In the genomic region with DNA sequence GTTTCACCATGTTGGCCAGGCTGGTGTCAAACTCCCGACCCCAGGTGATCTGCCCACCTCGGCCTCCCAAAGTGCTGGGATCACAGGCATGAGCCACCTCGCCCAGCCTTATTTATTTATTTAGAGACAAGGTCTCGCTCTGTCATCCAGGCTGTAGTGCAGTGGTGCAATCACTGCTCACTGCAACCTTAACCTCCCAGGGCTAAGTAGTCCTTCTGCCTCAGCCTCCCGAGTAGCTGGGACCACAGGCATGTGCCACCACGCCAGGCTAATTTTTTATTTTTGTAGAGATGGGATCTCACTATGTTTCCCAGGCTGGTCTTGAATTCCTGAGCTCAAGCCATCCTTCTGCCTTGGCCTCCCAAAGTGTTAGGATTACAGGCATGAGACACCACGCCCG, we compare ENCODE assay signal across 3 cellular contexts. TPM values are rescaled to one million over a fixed set of nuclear protein-coding genes. Genes with fewer than 3 reads are reported as not detected.
"Had no signal": no experiment of that assay in that cellular context is flagged by ENCODE, and none has a peak within 500 bp of the region (broad histone marks: within the 10 kb centered on the region; RNA-seq: fewer than 3 reads in every experiment).

No MANE protein-coding gene starts in this region.

RNA-seq across cellular contexts. Expression of gene CBLC, which starts 56.7 kb away (rescaled TPM):
- total RNA-seq: subcutaneous adipose tissue, temporal lobe, tibial nerve had no signal
